Comparison of ENCODE assay signal across 8 cellular contexts in the genomic region with DNA sequence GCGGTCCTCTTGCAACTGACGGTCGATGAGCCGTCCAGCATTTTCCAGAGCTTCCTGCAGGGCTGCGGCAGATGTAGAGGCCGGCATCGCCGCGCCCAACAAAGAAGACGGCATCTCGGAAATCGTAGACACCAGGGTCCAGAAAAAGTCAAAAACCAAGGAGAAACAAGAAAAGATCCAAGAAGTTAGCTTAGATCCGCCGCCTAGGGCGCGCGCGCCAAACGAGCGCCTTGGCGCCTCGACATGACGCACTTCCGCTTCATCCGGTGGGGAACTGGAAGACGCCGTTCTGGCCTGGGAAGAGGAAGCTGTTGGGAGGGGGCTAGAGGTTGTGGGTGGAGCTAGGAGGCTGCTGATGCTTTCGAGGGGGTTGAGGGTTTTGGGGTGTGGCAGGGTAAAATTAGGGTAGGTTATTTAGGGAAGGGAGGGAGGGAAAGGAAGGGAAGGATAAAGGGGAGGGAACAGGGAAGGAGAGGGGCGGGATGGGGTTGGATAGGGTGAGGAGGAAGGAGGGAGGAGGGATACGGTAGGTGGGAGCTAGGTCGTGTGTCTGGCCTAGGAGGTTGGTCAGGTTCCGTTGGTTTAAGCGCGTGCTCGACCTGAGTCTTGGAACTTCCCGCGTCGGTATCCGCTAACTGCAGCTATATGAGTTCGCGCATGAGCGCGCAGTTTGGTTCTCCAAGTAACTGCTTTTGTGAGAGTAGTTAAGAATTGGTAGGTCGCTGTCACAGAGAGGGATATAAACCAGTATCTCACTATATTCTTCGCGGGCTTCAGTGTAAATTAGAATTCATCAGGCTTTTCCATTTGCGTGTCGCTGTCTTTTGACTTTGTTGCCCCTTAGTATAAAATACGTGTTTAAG. TPM values are rescaled to one million over a fixed set of nuclear protein-coding genes. Genes with fewer than 3 reads are reported as not detected.
DNase-seq lines count a peak whose midpoint lies in the region; ATAC-seq and TF ChIP-seq lines count a peak whose summit lies in the region.

A gene (minus strand): TSS at position 243 of the 863 bp plus-strand sequence. CDS start 129 bp downstream, at position 114.

- peak within 1 kb of the TSS; percentile 100 for H3K4me3 ChIP-seq in PC-3 (ENCODE audit: low read length)
- peak within 1 kb of the TSS; percentile 94 for H3K4me3 ChIP-seq in epithelial cell of proximal tubule (ENCODE audit: low read depth, low read length)
- peak within 1 kb of the TSS; percentile 93 to 100 for H3K4me3 ChIP-seq in mucosa of rectum (ENCODE audit: low read length in 2 of 2)

- H3K9ac ChIP-seq in PC-3 (ENCODE audit: low read length) (peak within 1 kb of the TSS; percentile 100), mucosa of rectum (ENCODE audit: low read depth in 1 of 2, low read length in 2 of 2) (peak within 1 kb of the TSS; percentile 78 to 81)

- CTCF ChIA-PET in PC-3 (lab: Charles Lee) = interaction anchor here (0.6 kb wide), 1 partner anchor 331 kb away, joined by 8 read pairs; no protein-coding TSS in a partner anchor

- no peaks in the 10 kb centered on the region for H3K9me3 ChIP-seq in PC-3 (ENCODE audit: low read length)
- H3K9me3 ChIP-seq in mucosa of rectum (ENCODE audit: control insufficient read depth in 2 of 2, low read length in 2 of 2) = no peaks in the 10 kb centered on the region

- TF ChIP-seq EP300 in Ishikawa (IDR thresholded peaks at IDR 0.05; ENCODE audit: borderline replicate concordance) = no peak

- peak; percentile 93 for ATAC-seq in GM21576 (IDR thresholded peaks at IDR 0.05; ENCODE audit: unreplicated experiment)
- peak; percentile 94 for ATAC-seq in PC-3

- H2AFZ ChIP-seq in PC-3 (ENCODE audit: low read length) = peak within 1 kb of the TSS; percentile 77

- no peak for TF ChIP-seq RAD21 in Ishikawa (IDR thresholded peaks at IDR 0.05; ENCODE audit: low read depth)

- H3K4me1 ChIP-seq in PC-3 (ENCODE audit: insufficient read depth, low read length) (peaks cover 22% of the 10 kb centered on the region), mucosa of rectum (ENCODE audit: control insufficient read depth in 2 of 2, insufficient read depth in 2 of 2, low read length in 2 of 2) (peaks cover 13 to 15% of the 10 kb centered on the region in 2 donors)

- DNase-seq in DMS153 (lab: John Stamatoyannopoulos, UW) = peak; percentile 96
- peak; percentile 98 for DNase-seq in PC-3
- peak; percentile 85 for DNase-seq in activated T-cell treated with anti-CD3 and anti-CD28 coated beads for 48 hours (ENCODE audit: low read depth)
- peak; percentile 87 for DNase-seq in epithelial cell of proximal tubule (ENCODE audit: low read depth)
- DNase-seq in stimulated activated CD8-positive, alpha-beta memory T cell treated with anti-CD3 and anti-CD28 coated beads, Interleukin-4, amount 100 ng/mL, for 48 hours = peak; percentile 93

- H3K9me2 ChIP-seq in PC-3 (replicated peaks; ENCODE audit: low read length) = no peaks in the 10 kb centered on the region

- no peaks in the 10 kb centered on the region for H3F3A ChIP-seq in PC-3 (ENCODE audit: low read length, unreplicated experiment)

- H4K20me1 ChIP-seq in PC-3 (ENCODE audit: low read length) = peaks cover 11% of the 10 kb centered on the region; the same call in 1 of the 2 replicates

- H3K36me3 ChIP-seq in PC-3 (ENCODE audit: low read depth, low read length) = no peaks in the 10 kb centered on the region; the same call in 1 of the 2 replicates
- H3K36me3 ChIP-seq in mucosa of rectum (ENCODE audit: control insufficient read depth in 2 of 2, insufficient read depth in 2 of 2, low read length in 2 of 2) = no peaks in the 10 kb centered on the region

- peak within 1 kb of the TSS; percentile 84 for H3K4me2 ChIP-seq in PC-3 (ENCODE audit: low read length)

- intact Hi-C loops in PC-3 (cut with micrococcal nuclease) = loop anchor here (1.0 kb wide), 1 partner anchor 8 kb away; a partner anchor contains a TSS

- POLR2A ChIA-PET in PC-3 (lab: Charles Lee; ENCODE audit: unreplicated experiment) = interaction anchor here (0.5 to 1.2 kb wide), 5 partner anchors 8 to 377 kb away, joined by 3 to 7 read pairs (median 3); a partner anchor contains a TSS

- H3K27me3 ChIP-seq in PC-3 (ENCODE audit: low read length) (no peaks in the 10 kb centered on the region), mucosa of rectum (ENCODE audit: control insufficient read depth in 2 of 2, insufficient read depth in 2 of 2, low read length in 2 of 2) (no peaks in the 10 kb centered on the region)

- no TSS peak for BruUV-seq in PC-3 (replicated peaks; lab: Mats Ljungman, UMichigan)

- H3K27ac ChIP-seq in PC-3 (ENCODE audit: low read length) (peak within 1 kb of the TSS; percentile 64), mucosa of rectum (ENCODE audit: low read depth in 2 of 2, low read length in 2 of 2) (peak within 1 kb of the TSS; percentile 78 to 79)

- H3K79me2 ChIP-seq in PC-3 (ENCODE audit: low read length) = peaks cover 48% of the 10 kb centered on the region

- no peak for TF ChIP-seq CTCF in PC-3 (conservative IDR thresholded peaks at IDR 0.05; ENCODE audit: low read depth, low read length)
- no peak for TF ChIP-seq CTCF in epithelial cell of proximal tubule (conservative IDR thresholded peaks at IDR 0.05; ENCODE audit: low read depth, low read length)

TF ChIP-seq in Ishikawa, 13 proteins besides CTCF, POLR2A, EP300 and RAD21:
- TF ChIP-seq TCF12 (IDR thresholded peaks at IDR 0.05; ENCODE audit: low read depth) (no peak), YY1 (IDR thresholded peaks at IDR 0.05; ENCODE audit: low read depth) (no peak), FOXM1 (IDR thresholded peaks at IDR 0.05; ENCODE audit: borderline replicate concordance, low read depth) (no peak), CREB1 (IDR thresholded peaks at IDR 0.05; ENCODE audit: low read depth) (peak; percentile 94), TAF1 (IDR thresholded peaks at IDR 0.05; ENCODE audit: low read depth) (peak; percentile 81), TEAD4 (IDR thresholded peaks at IDR 0.05) (no peak), ZBTB7A (IDR thresholded peaks at IDR 0.05; ENCODE audit: low read depth) (no peak)
- TF ChIP-seq, protein P1, sequence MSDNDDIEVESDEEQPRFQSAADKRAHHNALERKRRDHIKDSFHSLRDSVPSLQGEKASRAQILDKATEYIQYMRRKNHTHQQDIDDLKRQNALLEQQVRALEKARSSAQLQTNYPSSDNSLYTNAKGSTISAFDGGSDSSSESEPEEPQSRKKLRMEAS (IDR thresholded peaks at IDR 0.05) = peak; percentile 85

RNA-seq across cellular contexts. Expression of the gene that starts here (rescaled TPM):
- 56.3 and 59.0 TPM in 2 replicates for total RNA-seq in PC-3 (2014; rRNA removed)
- 28.4 and 40.3 TPM in 2 replicates for total RNA-seq in epithelial cell of proximal tubule

Comparison
In these comparisons a context has a peak if more than half of its experiments do, and no peak if none do; other contexts are left out.
1. Peak in every context shown above with its lines: DNase-seq, ATAC-seq, H3K4me3 ChIP-seq and H3K27ac ChIP-seq.